ENCODE assay signal across 6 cellular contexts in the genomic region with DNA sequence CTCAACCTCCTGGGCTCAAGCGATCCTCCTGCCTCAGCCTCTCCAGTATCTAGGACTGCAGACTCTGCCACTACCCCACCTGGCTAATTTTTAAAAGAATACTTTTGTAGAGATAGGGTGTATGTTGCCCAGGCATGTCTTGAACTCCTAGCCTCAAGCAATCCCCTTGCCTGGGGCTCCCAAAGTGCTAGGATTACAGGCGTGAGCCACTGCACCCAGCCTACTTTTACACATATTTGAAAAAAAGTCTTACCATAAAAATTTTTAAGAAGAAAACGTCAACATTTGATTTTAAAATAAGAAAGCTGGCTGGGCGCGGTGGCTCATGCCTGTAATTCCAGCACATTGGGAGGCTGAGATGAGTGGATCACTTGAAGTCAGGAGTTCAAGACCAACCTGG.
"Had no signal": no experiment of that assay in that cellular context is flagged by ENCODE, and none has a peak within 500 bp of the region (broad histone marks: within the 10 kb centered on the region; RNA-seq: fewer than 3 reads in every experiment).

No MANE protein-coding gene starts in this region.

- H3K4me3 ChIP-seq: K562 had no signal

- DNase-seq: IMR-90, KBM-7, KG1 had no signal

- H3K27ac ChIP-seq: HL-60 had no signal

- FAIRE-seq: HepG2, K562 had no signal
